In genomic region chr3:126676919-126677705, GRCh38 we compare ENCODE assay signal across 21 cellular contexts. TPM values are rescaled to one million over a fixed set of nuclear protein-coding genes. Genes with fewer than 3 reads are reported as not detected.
DNase-seq lines count a peak whose midpoint lies in the region; ATAC-seq and TF ChIP-seq lines count a peak whose summit lies in the region.
"Had no signal": no experiment of that assay in that cellular context is flagged by ENCODE, and none has a peak within 500 bp of the region (broad histone marks: within the 10 kb centered on the region; RNA-seq: fewer than 3 reads in every experiment).

No MANE protein-coding gene starts in this region.

- H3K79me1 ChIP-seq in mesenchymal stem cell (replicated peaks; ENCODE audit: low read length, poor library complexity, severe bottlenecking), result no peaks in the 10 kb centered on the region

- H3K23ac ChIP-seq in mesenchymal stem cell (ENCODE audit: low read length in 2 of 2), result no peak overlapping the region

- no peak overlapping the region for H2BK120ac ChIP-seq in mesenchymal stem cell (ENCODE audit: low read depth, low read length)

- H2BK5ac ChIP-seq in mesenchymal stem cell (ENCODE audit: low read depth, low read length, poor library complexity, severe bottlenecking), result no peak overlapping the region

- no peaks in the 10 kb centered on the region for H3K79me2 ChIP-seq in GM23338 (replicated peaks; ENCODE audit: insufficient read depth)

- H3K4ac ChIP-seq in mesenchymal stem cell (ENCODE audit: low read depth in 1 of 2, low read length in 2 of 2), result no peak overlapping the region

- no peak overlapping the region for H3K4me3 Mint-ChIP-seq in GM23338
- H3K4me3 Mint-ChIP-seq: CD8-positive, alpha-beta T cell; dendritic cell treated with granulocyte-macrophage colony-stimulating factor and Interleukin-4, amounts not matched to agents 40 ng/mL and 50 ng/mL, for 4 days; memory B cell; stimulated activated memory B cell treated with anti-CD40 and anti-IgM and Interleukin-4, amounts not matched to agents 10 μg/mL and 1 μg/mL and 100 μg/mL, for 72 hours; T-cell had no signal

- peaks cover 18% of the 10 kb centered on the region; the same call in 2 of the 3 replicates for H3K4me1 Mint-ChIP-seq in GM23338

- WGBS in mesenchymal stem cell, result 79% methylated on average over 7 of the region's 7 CpGs

- no peak for ATAC-seq in GM23338
- ATAC-seq: CD8-positive, alpha-beta T cell; HCT116; stimulated activated memory B cell treated with anti-CD40 and anti-IgM and Interleukin-4, amounts not matched to agents 10 μg/mL and 1 μg/mL and 100 μg/mL, for 72 hours; T-cell had no signal

- no peak overlapping the region for H2AK5ac ChIP-seq in mesenchymal stem cell (ENCODE audit: low read length, severe bottlenecking)

- H3K27me3 Mint-ChIP-seq in GM23338 (ENCODE audit: insufficient read depth, low read depth, poor library complexity), result peaks cover 19% of the 10 kb centered on the region
- H3K27me3 Mint-ChIP-seq: memory B cell had no signal

- H3K9me3 ChIP-seq in MG63 (peaks cover 9% of the 10 kb centered on the region), mesenchymal stem cell (ENCODE audit: control insufficient read depth, low read length) (peaks cover 9% of the 10 kb centered on the region)
- H3K9me3 ChIP-seq: thoracic aorta had no signal

- H4K8ac ChIP-seq in mesenchymal stem cell (ENCODE audit: low read length), result no peak overlapping the region

- no peaks in the 10 kb centered on the region for H3F3A ChIP-seq in GM23338 (replicated peaks; ENCODE audit: low read depth)

- H3K27ac Mint-ChIP-seq in GM23338, result no peak overlapping the region
- H3K27ac Mint-ChIP-seq: CD8-positive, alpha-beta T cell; dendritic cell treated with granulocyte-macrophage colony-stimulating factor and Interleukin-4, amounts not matched to agents 40 ng/mL and 50 ng/mL, for 4 days; memory B cell; stimulated activated memory B cell treated with anti-CD40 and anti-IgM and Interleukin-4, amounts not matched to agents 10 μg/mL and 1 μg/mL and 100 μg/mL, for 72 hours; T-cell had no signal

- H3K27me3 ChIP-seq in MG63 (no peaks in the 10 kb centered on the region), mesenchymal stem cell (ENCODE audit: control insufficient read depth in 1 of 2, insufficient read depth in 1 of 2, low read length in 2 of 2) (peaks cover 8 to 47% of the 10 kb centered on the region in 2 experiments), GM23338 (ENCODE audit: insufficient read depth) (peaks cover 22% of the 10 kb centered on the region)

- H2BK15ac ChIP-seq in mesenchymal stem cell (ENCODE audit: low read depth, poor library complexity, severe bottlenecking), result no peak overlapping the region

- TF ChIP-seq CTCF in choroid plexus epithelial cell (conservative IDR thresholded peaks at IDR 0.05; ENCODE audit: low read depth, low read length), result no peak
- TF ChIP-seq CTCF in GM23338 (conservative IDR thresholded peaks at IDR 0.05; ENCODE audit: low read depth in 2 of 2), result no peak

- no peak overlapping the region for H4K91ac ChIP-seq in mesenchymal stem cell (ENCODE audit: low read length)

- H2AFZ ChIP-seq in mesenchymal stem cell (ENCODE audit: low read depth, low read length), result no peak overlapping the region
- H2AFZ ChIP-seq in GM23338, result no peak overlapping the region

- no peaks in the 10 kb centered on the region; the same call in 2 of the 3 replicates for H3K9me3 Mint-ChIP-seq in GM23338
- H3K9me3 Mint-ChIP-seq: dendritic cell treated with granulocyte-macrophage colony-stimulating factor and Interleukin-4, amounts not matched to agents 40 ng/mL and 50 ng/mL, for 4 days; memory B cell; stimulated activated memory B cell treated with anti-CD40 and anti-IgM and Interleukin-4, amounts not matched to agents 10 μg/mL and 1 μg/mL and 100 μg/mL, for 72 hours had no signal

- H3K4me2 ChIP-seq in mesenchymal stem cell (ENCODE audit: low read length, poor library complexity, severe bottlenecking) (no peak overlapping the region), GM23338 (no peak overlapping the region)

- H3K9ac ChIP-seq in mesenchymal stem cell (ENCODE audit: low read length), result no peak overlapping the region

- H3K18ac ChIP-seq in mesenchymal stem cell (ENCODE audit: low read depth in 1 of 2, low read length in 2 of 2), result no peak overlapping the region

- H2BK12ac ChIP-seq in mesenchymal stem cell (ENCODE audit: low read length in 2 of 2), result no peak overlapping the region

- H3K36me3 ChIP-seq in MG63 (no peaks in the 10 kb centered on the region), mesenchymal stem cell (ENCODE audit: control insufficient read depth in 1 of 2, insufficient read depth in 2 of 2, low read depth in 1 of 2, low read length in 2 of 2) (no peaks in the 10 kb centered on the region), GM23338 (ENCODE audit: insufficient read depth) (no peaks in the 10 kb centered on the region)
- H3K36me3 ChIP-seq: thoracic aorta had no signal

- H3K27ac ChIP-seq in mesenchymal stem cell (ENCODE audit: low read length, poor library complexity, severe bottlenecking), result no peak overlapping the region
- no peak overlapping the region for H3K27ac ChIP-seq in GM23338 (ENCODE audit: low read depth)

- H3K4me3 ChIP-seq in MG63, result no peak overlapping the region
- no peak overlapping the region for H3K4me3 ChIP-seq in choroid plexus epithelial cell (ENCODE audit: low read depth, low read length)
- H3K4me3 ChIP-seq in mesenchymal stem cell (ENCODE audit: insufficient read depth in 1 of 2, low read depth in 1 of 2, low read length in 2 of 2), result no peak overlapping the region
- H3K4me3 ChIP-seq in GM23338, result no peak overlapping the region
- H3K4me3 ChIP-seq: thoracic aorta had no signal

- DNase-seq in EH (ENCODE audit: low read depth) (peak; percentile 45), MG63 (peak; percentile 33), choroid plexus epithelial cell (ENCODE audit: low read depth) (peak; percentile 17), mesenchymal stem cell (peak; percentile 16), GM23338 (ENCODE audit: low spot score) (no peak), iPS-NIHi7 (ENCODE audit: extremely low spot score) (no peak), NCI-H1048 (lab: John Stamatoyannopoulos, UW) (no peak)
- DNase-seq: activated CD4-positive, alpha-beta T cell treated with anti-CD3 and anti-CD28 coated beads for 4 hours; CD8-positive, alpha-beta T cell; DMS79 treated with DMSO at 0.1 percent for 48 hours; Karpas-422; NCI-H1436; NCI-H2171 treated with DMSO at 0.1 percent for 48 hours; NCI-H526 treated with DMSO at 0.1 percent for 48 hours; SHP77 treated with DMSO at 0.1 percent for 48 hours; T-cell had no signal

- H3K14ac ChIP-seq in mesenchymal stem cell (ENCODE audit: low read length in 2 of 2), result no peak overlapping the region

- peaks cover 10% of the 10 kb centered on the region for H3K4me1 ChIP-seq in mesenchymal stem cell (ENCODE audit: control insufficient read depth, insufficient read depth, low read depth, low read length)
- peaks cover 11% of the 10 kb centered on the region for H3K4me1 ChIP-seq in GM23338 (ENCODE audit: insufficient read depth)

- no peaks in the 10 kb centered on the region for H3K36me3 Mint-ChIP-seq in GM23338 (ENCODE audit: low read depth)
- H3K36me3 Mint-ChIP-seq: CD8-positive, alpha-beta T cell; stimulated activated memory B cell treated with anti-CD40 and anti-IgM and Interleukin-4, amounts not matched to agents 10 μg/mL and 1 μg/mL and 100 μg/mL, for 72 hours; T-cell had no signal

- H4K20me1 ChIP-seq in GM23338 (replicated peaks; ENCODE audit: insufficient read depth), result no peaks in the 10 kb centered on the region

- H3K9me2 ChIP-seq in GM23338 (ENCODE audit: insufficient read depth), result no peaks in the 10 kb centered on the region

TF ChIP-seq in GM23338, 12 proteins besides CTCF, POLR2A, EP300 and RAD21 (continues in another document):
- no peak for TF ChIP-seq ETS1 (IDR thresholded peaks at IDR 0.05)

RNA-seq across cellular contexts. Expression of gene TXNRD3, which starts 22.2 kb away (rescaled TPM):
- 11.4 and 15.9 TPM in 2 replicates for total RNA-seq in MG63 (2014; rRNA removed; shearing (Covaris generic); ENCODE audit: low replicate concordance)
- 8.9 TPM for polyA plus RNA-seq in mesenchymal stem cell (2013, experiment 1 of 2)
- polyA plus RNA-seq in mesenchymal stem cell (2013, experiment 2 of 2), result 7.7 TPM
- 4.0 and 4.1 TPM in 2 replicates for total RNA-seq in GM23338 (2014; rRNA removed; shearing (Covaris generic))
- polyA plus RNA-seq in GM23338 (2016; fragmentation: Nextera tagmentation; extraction: Ambion mirVana), result 1.8 and 3.0 TPM in 2 replicates

RNA-seq across cellular contexts. Expression of gene CHCHD6, which starts 26.9 kb away (rescaled TPM):
- 40.9 and 92.6 TPM in 2 replicates for total RNA-seq in MG63 (2014; rRNA removed; shearing (Covaris generic); ENCODE audit: low replicate concordance)
- 11.8 TPM for polyA plus RNA-seq in mesenchymal stem cell (2013, experiment 1 of 2)
- polyA plus RNA-seq in mesenchymal stem cell (2013, experiment 2 of 2), result 11.2 TPM
- total RNA-seq in GM23338 (2014; rRNA removed; shearing (Covaris generic)), result 27.1 and 28.8 TPM in 2 replicates
- 42.9 and 43.0 TPM in 2 replicates for polyA plus RNA-seq in GM23338 (2016; fragmentation: Nextera tagmentation; extraction: Ambion mirVana)

Comparison
In these comparisons a context has a peak if more than half of its experiments do, and no peak if none do; other contexts are left out.
1. DNase-seq: peak in EH (single experiment), MG63 (single experiment), choroid plexus epithelial cell (single experiment) and mesenchymal stem cell (single experiment); none in GM23338 (single experiment), iPS-NIHi7 (single experiment) and NCI-H1048 (single experiment).